Comparison of ENCODE assay signal across 1 cellular context in genomic region chr16:75263963-75264445, GRCh38.
TF ChIP-seq lines count a peak whose summit lies in the region.

No MANE protein-coding gene starts in this region.

TF ChIP-seq in K562, 482 proteins besides CTCF, POLR2A, EP300 and RAD21 (continued from another document):
- TF ChIP-seq, protein P1, sequence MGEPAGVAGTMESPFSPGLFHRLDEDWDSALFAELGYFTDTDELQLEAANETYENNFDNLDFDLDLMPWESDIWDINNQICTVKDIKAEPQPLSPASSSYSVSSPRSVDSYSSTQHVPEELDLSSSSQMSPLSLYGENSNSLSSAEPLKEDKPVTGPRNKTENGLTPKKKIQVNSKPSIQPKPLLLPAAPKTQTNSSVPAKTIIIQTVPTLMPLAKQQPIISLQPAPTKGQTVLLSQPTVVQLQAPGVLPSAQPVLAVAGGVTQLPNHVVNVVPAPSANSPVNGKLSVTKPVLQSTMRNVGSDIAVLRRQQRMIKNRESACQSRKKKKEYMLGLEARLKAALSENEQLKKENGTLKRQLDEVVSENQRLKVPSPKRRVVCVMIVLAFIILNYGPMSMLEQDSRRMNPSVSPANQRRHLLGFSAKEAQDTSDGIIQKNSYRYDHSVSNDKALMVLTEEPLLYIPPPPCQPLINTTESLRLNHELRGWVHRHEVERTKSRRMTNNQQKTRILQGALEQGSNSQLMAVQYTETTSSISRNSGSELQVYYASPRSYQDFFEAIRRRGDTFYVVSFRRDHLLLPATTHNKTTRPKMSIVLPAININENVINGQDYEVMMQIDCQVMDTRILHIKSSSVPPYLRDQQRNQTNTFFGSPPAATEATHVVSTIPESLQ (CRISPR knock-in tag; IDR thresholded peaks at IDR 0.05) = no peak
- TF ChIP-seq NCOA4 (IDR thresholded peaks at IDR 0.05; ENCODE audit: partially characterized antibody) = no peak
- no peak for TF ChIP-seq ETV1 (tag; conservative IDR thresholded peaks at IDR 0.05; ENCODE audit: low read depth)
- TF ChIP-seq, protein P2, sequence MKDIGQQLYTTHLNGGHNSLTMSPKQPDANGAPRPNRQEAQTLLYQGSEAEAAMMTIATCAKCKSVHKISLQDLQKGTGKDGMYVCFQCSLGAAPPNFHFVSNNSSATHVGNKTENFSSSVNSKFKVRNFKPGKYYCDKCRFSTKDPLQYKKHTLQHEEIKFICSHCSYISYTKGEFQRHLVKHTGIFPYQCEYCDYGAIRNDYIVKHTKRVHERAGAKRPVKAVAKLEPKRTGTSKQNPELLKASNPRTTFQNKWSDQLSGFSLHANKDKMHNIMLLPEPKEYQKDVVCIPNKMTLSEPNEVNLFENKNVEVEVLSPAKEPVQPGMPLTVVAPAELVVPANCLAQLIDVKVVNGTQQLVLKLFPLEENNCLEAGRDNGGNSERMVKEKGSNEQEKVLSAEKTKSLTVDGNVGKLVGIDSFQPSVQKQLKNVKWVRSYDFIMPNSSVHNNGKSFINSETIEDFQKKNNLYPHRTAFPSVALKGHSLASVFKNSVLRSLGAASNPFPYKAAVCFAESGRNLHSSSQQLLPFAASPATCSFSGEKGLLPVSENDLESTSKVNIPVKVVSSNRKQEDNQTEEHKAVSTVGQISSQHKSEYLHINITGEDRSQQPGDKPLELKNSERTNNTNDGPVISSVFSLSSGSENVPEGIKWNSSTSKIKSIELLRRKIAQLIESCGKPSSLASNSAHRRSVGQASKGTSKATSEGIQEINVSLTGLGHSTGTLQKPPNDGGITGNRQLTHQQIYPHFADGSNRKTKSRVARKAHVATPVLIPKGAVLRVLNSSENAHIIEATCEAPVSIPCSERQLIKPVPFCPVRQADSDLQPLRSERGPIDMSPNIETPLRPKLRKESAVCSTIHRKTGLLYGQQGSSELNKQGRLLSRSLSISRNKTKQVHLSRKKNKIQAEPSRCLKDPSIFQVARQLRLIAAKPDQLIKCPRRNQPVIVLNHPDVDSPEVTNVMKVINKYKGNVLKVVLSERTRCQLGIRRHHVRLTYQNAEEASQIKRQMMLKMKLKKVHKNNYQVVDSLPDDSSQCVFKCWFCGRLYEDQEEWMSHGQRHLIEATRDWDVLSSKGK (CRISPR knock-in tag; IDR thresholded peaks at IDR 0.05) = no peak
- no peak for TF ChIP-seq ZNF668 (CRISPR knock-in tag; IDR thresholded peaks at IDR 0.05)
- no peak for TF ChIP-seq PRMT5 (CRISPR knock-in tag; IDR thresholded peaks at IDR 0.05)
- TF ChIP-seq, protein P3, sequence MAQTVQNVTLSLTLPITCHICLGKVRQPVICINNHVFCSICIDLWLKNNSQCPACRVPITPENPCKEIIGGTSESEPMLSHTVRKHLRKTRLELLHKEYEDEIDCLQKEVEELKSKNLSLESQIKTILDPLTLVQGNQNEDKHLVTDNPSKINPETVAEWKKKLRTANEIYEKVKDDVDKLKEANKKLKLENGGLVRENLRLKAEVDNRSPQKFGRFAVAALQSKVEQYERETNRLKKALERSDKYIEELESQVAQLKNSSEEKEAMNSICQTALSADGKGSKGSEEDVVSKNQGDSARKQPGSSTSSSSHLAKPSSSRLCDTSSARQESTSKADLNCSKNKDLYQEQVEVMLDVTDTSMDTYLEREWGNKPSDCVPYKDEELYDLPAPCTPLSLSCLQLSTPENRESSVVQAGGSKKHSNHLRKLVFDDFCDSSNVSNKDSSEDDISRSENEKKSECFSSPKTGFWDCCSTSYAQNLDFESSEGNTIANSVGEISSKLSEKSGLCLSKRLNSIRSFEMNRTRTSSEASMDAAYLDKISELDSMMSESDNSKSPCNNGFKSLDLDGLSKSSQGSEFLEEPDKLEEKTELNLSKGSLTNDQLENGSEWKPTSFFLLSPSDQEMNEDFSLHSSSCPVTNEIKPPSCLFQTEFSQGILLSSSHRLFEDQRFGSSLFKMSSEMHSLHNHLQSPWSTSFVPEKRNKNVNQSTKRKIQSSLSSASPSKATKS (CRISPR knock-in tag; IDR thresholded peaks at IDR 0.05) = no peak
- TF ChIP-seq MCM5 (IDR thresholded peaks at IDR 0.05; ENCODE audit: low read depth) = no peak
- TF ChIP-seq MYNN (IDR thresholded peaks at IDR 0.05) = no peak
- TF ChIP-seq MYNN (CRISPR knock-in tag; IDR thresholded peaks at IDR 0.05) = no peak
- no peak for TF ChIP-seq PRPF4 (IDR thresholded peaks at IDR 0.05; ENCODE audit: insufficient read depth, low read depth, low read length, poor library complexity, severe bottlenecking)
- no peak for TF ChIP-seq KAT7 (CRISPR knock-in tag; IDR thresholded peaks at IDR 0.05; ENCODE audit: borderline replicate concordance)
- no peak for TF ChIP-seq ARID2 (IDR thresholded peaks at IDR 0.05)
- TF ChIP-seq MAFG (tag; conservative IDR thresholded peaks at IDR 0.05) = no peak
- no peak for TF ChIP-seq ZNF212 (CRISPR knock-in tag; IDR thresholded peaks at IDR 0.05)
- TF ChIP-seq POLR2B (IDR thresholded peaks at IDR 0.05; ENCODE audit: low read depth, partially characterized antibody) = no peak
TF ChIP-seq in K562: peak in this region for 0.
